Comparison of ENCODE assay signal across 8 cellular contexts in the genomic region with DNA sequence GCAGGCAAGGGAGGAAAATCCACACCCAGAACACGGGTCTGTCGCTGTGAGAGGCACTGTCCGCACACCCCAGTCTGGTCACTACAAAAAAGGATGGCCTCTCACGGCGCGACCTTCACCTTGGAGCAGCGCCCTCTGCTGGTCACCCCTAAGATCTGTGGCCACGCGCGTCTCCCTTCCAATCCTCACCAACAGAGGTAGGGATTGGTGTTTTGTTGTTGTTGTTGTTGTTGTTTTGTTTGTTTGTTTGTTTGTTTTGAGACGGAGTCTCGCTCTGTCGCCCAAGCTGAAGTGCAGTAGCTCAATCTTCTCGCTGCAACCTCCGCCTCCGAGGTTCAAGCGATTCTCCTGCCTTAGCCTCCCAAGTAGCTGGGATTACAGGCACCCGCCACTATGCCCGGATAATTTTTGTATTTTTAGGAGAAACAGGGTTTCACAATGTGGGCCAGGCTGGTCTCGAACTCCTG. TPM values are rescaled to one million over a fixed set of nuclear protein-coding genes. Genes with fewer than 3 reads are reported as not detected.
A peak's percentile ranks its signal among the peaks of the same experiment; 100 is the strongest.
DNase-seq lines count a peak whose midpoint lies in the region; ATAC-seq and TF ChIP-seq lines count a peak whose summit lies in the region.

No MANE protein-coding gene starts in this region.

- H3K4me2 ChIP-seq in skeletal muscle satellite cell (ENCODE audit: low read length), result peak overlapping the region; percentile 41

- H3K4me1 Mint-ChIP-seq in CD4-positive, CD25-positive, alpha-beta regulatory T cell, result peaks cover 0 to 9% (median 8%) of the 10 kb centered on the region in 4 donors

- H3K27me3 ChIP-seq in CD4-positive, CD25-positive, alpha-beta regulatory T cell (ENCODE audit: control insufficient read depth, insufficient read depth, low read length), result no peaks in the 10 kb centered on the region
- H3K27me3 ChIP-seq in skeletal muscle satellite cell (ENCODE audit: control insufficient read depth, insufficient read depth, low read length), result peaks cover 6% of the 10 kb centered on the region

- no peaks in the 10 kb centered on the region for H3K36me3 ChIP-seq in CD4-positive, CD25-positive, alpha-beta regulatory T cell (ENCODE audit: control insufficient read depth, insufficient read depth, low read length)
- H3K36me3 ChIP-seq in skeletal muscle satellite cell (ENCODE audit: insufficient read depth, low read length), result no peaks in the 10 kb centered on the region

- H3K27me3 Mint-ChIP-seq in CD4-positive, CD25-positive, alpha-beta regulatory T cell, result peaks cover 10% of the 10 kb centered on the region

- H3K4me3 ChIP-seq in CD4-positive, CD25-positive, alpha-beta regulatory T cell (ENCODE audit: low read depth, low read length), result peak overlapping the region; percentile 19
- H3K4me3 ChIP-seq in skeletal muscle satellite cell (ENCODE audit: low read length), result no peak overlapping the region

- H3K9me3 Mint-ChIP-seq in CD4-positive, CD25-positive, alpha-beta regulatory T cell, result peaks cover 0 to 2% (median 0%) of the 10 kb centered on the region in 7 donors

- peak; percentile 38 to 63 (median 40) for DNase-seq in CD4-positive, CD25-positive, alpha-beta regulatory T cell
- DNase-seq in HEK293T (ENCODE audit: extremely low spot score), result peak; percentile 67
- peak; percentile 28 for DNase-seq in RWPE1 (ENCODE audit: low spot score)
- DNase-seq in activated effector memory CD4-positive, alpha-beta T cell treated with anti-CD3 and anti-CD28 coated beads, Interleukin-2, amount 50 U/mL, for 16 hours, result peak; percentile 89
- DNase-seq in cardiac septum (ENCODE audit: low spot score), result peak; percentile 87

- CTCF ChIA-PET in HEK293T (lab: Yijun Ruan, JAX) (interaction anchor here (0.7 to 1.3 kb wide), 4 partner anchors 9 to 713 kb away, joined by 3 to 4 read pairs (median 3); no protein-coding TSS in a partner anchor), RWPE1 (lab: Yijun Ruan, JAX) (interaction anchor here (0.6 to 0.7 kb wide), 2 partner anchors 26 to 842 kb away, joined by 3 to 4 read pairs; no protein-coding TSS in a partner anchor)

- H3K4me1 ChIP-seq in CD4-positive, CD25-positive, alpha-beta regulatory T cell (ENCODE audit: control insufficient read depth, insufficient read depth, low read length, poor library complexity, severe bottlenecking), result no peaks in the 10 kb centered on the region
- no peaks in the 10 kb centered on the region for H3K4me1 ChIP-seq in skeletal muscle satellite cell (ENCODE audit: control insufficient read depth, insufficient read depth, low read length)

- intact Hi-C loops in cardiac septum (cut with DNase I), result no loop called here

- H3K27ac Mint-ChIP-seq in CD4-positive, CD25-positive, alpha-beta regulatory T cell, result peak overlapping the region in 1 of 3 donors; percentile 29

- ATAC-seq in CD4-positive, CD25-positive, alpha-beta regulatory T cell (ENCODE audit: low read depth in 2 of 2), result peak; percentile 42 to 52
- no peak for ATAC-seq in GM19397 (IDR thresholded peaks at IDR 0.05; ENCODE audit: unreplicated experiment)
- no peak for ATAC-seq in HG03139 (IDR thresholded peaks at IDR 0.05; ENCODE audit: unreplicated experiment)

- no peaks in the 10 kb centered on the region for H3K9me3 ChIP-seq in CD4-positive, CD25-positive, alpha-beta regulatory T cell (ENCODE audit: control insufficient read depth in 2 of 2, low read length in 2 of 2)
- H3K9me3 ChIP-seq in skeletal muscle satellite cell (replicated peaks; ENCODE audit: low read length), result no peaks in the 10 kb centered on the region

- peak overlapping the region in 1 of 4 donors; percentile 21 for H3K4me3 Mint-ChIP-seq in CD4-positive, CD25-positive, alpha-beta regulatory T cell

- H3K27ac ChIP-seq in CD4-positive, CD25-positive, alpha-beta regulatory T cell (ENCODE audit: insufficient read depth, low read length, poor library complexity, severe bottlenecking), result no peak overlapping the region
- no peak overlapping the region for H3K27ac ChIP-seq in RWPE1

- no peak overlapping the region for H3K9ac ChIP-seq in skeletal muscle satellite cell (ENCODE audit: low read depth, low read length)

- no peaks in the 10 kb centered on the region for H3K36me3 Mint-ChIP-seq in CD4-positive, CD25-positive, alpha-beta regulatory T cell

- POLR2A ChIA-PET in HEK293T (lab: Yijun Ruan, JAX), result no interaction called here
- POLR2A ChIA-PET in RWPE1 (lab: Yijun Ruan, JAX; ENCODE audit: low non-redundant PET), result interaction anchor here (0.6 kb wide), 1 partner anchor 21 kb away, joined by 3 read pairs; no protein-coding TSS in a partner anchor

- peak; percentile 89 for TF ChIP-seq CTCF in RWPE1 (conservative IDR thresholded peaks at IDR 0.05; ENCODE audit: low read depth)

TF ChIP-seq in HEK293T, 16 proteins besides CTCF, POLR2A, EP300 and RAD21:
- no peak for TF ChIP-seq HDGF (IDR thresholded peaks at IDR 0.05; ENCODE audit: borderline replicate concordance)
- no peak for TF ChIP-seq ZNF384 (IDR thresholded peaks at IDR 0.05)
- TF ChIP-seq TARDBP (IDR thresholded peaks at IDR 0.05), result no peak
- no peak for TF ChIP-seq ARNT (IDR thresholded peaks at IDR 0.05)
- no peak for TF ChIP-seq CTBP1 (IDR thresholded peaks at IDR 0.05; ENCODE audit: borderline replicate concordance)
- TF ChIP-seq, protein P1, sequence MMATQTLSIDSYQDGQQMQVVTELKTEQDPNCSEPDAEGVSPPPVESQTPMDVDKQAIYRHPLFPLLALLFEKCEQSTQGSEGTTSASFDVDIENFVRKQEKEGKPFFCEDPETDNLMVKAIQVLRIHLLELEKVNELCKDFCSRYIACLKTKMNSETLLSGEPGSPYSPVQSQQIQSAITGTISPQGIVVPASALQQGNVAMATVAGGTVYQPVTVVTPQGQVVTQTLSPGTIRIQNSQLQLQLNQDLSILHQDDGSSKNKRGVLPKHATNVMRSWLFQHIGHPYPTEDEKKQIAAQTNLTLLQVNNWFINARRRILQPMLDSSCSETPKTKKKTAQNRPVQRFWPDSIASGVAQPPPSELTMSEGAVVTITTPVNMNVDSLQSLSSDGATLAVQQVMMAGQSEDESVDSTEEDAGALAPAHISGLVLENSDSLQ (IDR thresholded peaks at IDR 0.05), result no peak
- no peak for TF ChIP-seq ELF4 (IDR thresholded peaks at IDR 0.05)
- no peak for TF ChIP-seq FOXK2 (IDR thresholded peaks at IDR 0.05)
- TF ChIP-seq FOXA1 (IDR thresholded peaks at IDR 0.05), result no peak
- TF ChIP-seq SUZ12 (IDR thresholded peaks at IDR 0.05), result no peak
- no peak for TF ChIP-seq BHLHE40 (IDR thresholded peaks at IDR 0.05; ENCODE audit: borderline replicate concordance)
- no peak for TF ChIP-seq FOXM1 (IDR thresholded peaks at IDR 0.05; ENCODE audit: borderline replicate concordance)
- no peak for TF ChIP-seq L3MBTL2 (conservative IDR thresholded peaks at IDR 0.05)
- TF ChIP-seq NFRKB (IDR thresholded peaks at IDR 0.05), result no peak
- no peak for TF ChIP-seq SP1 (IDR thresholded peaks at IDR 0.05)
- TF ChIP-seq LEF1 (IDR thresholded peaks at IDR 0.05; ENCODE audit: borderline replicate concordance), result no peak

RNA-seq across cellular contexts. Expression of a gene that starts 15.0 kb away (rescaled TPM):
- total RNA-seq in CD4-positive, CD25-positive, alpha-beta regulatory T cell, result 1.2 TPM
- polyA plus RNA-seq in CD4-positive, CD25-positive, alpha-beta regulatory T cell, result 1 to 10 TPM in 2 of 4 donors, under 1 TPM in 2; 0.42 to 2.3 (median 1.3) TPM
- total RNA-seq in cardiac septum, result 3.4 TPM
- 12.2 and 14.9 TPM in 2 replicates for total RNA-seq in skeletal muscle satellite cell (2012; rRNA removed)

RNA-seq across cellular contexts. Expression of a gene that starts 24.3 kb away (rescaled TPM):
- total RNA-seq in CD4-positive, CD25-positive, alpha-beta regulatory T cell, result 99.3 TPM
- polyA plus RNA-seq in CD4-positive, CD25-positive, alpha-beta regulatory T cell, result 10 to 100 TPM; 29.4 to 35.4 (median 31.5) TPM
- total RNA-seq in cardiac septum, result 20.7 TPM
- total RNA-seq in skeletal muscle satellite cell (2012; rRNA removed), result 111 and 169 TPM in 2 replicates

Comparison
In these comparisons a context has a peak if more than half of its experiments do, and no peak if none do; other contexts are left out.
1. ATAC-seq: peak in CD4-positive, CD25-positive, alpha-beta regulatory T cell (2 of 2); none in GM19397 (single experiment) and HG03139 (single experiment).
2. DNase-seq: peak in every context shown above with its lines; median percentile 89 in activated effector memory CD4-positive, alpha-beta T cell treated with anti-CD3 and anti-CD28 coated beads, Interleukin-2, amount 50 U/mL, for 16 hours; 87 in cardiac septum; 67 in HEK293T; 40 in CD4-positive, CD25-positive, alpha-beta regulatory T cell; 28 in RWPE1.